14 cellular contexts compared by ENCODE assay signal in the genomic region with DNA sequence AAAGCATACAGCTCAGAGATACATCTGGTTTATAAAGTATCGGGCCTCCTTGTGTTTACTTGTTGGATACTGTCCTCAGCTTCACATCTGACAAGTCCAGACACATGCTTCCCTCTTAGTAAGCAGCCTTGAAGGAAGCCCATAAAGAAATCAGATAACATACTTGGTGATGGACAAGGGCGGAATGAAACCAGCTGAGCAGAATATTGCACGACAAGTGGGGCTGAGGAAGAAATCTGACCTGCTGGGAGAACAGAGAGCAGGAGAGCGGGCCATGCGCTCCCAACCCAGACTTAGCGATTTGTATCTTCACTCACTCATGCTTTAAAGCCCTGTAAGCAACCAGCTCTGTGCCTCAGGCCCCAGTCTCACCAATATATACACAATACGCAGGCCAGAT.
"Had no signal": no experiment of that assay in that cellular context is flagged by ENCODE, and none has a peak within 500 bp of the region (broad histone marks: within the 10 kb centered on the region; RNA-seq: fewer than 3 reads in every experiment).

No MANE protein-coding gene starts in this region.

- H3K9me3 ChIP-seq: left lung, ovary, stomach, thyroid gland had no signal

- DNase-seq: activated CD4-positive, alpha-beta T cell treated with anti-CD3 and anti-CD28 coated beads, Interleukin-2, amount 10 ng/mL, durations not matched to agents 7 days and 5 days; activated CD8-positive, alpha-beta memory T cell treated with anti-CD3 and anti-CD28 coated beads for 24 hours; activated naive CD4-positive, alpha-beta T cell treated with Interleukin-2 at 50 U/mL for 16 hours; central memory CD4-positive, alpha-beta T cell; effector CD8-positive, alpha-beta T cell; erythroblast; left lung; mesendoderm; ovary; stimulated activated CD4-positive, alpha-beta T cell treated with anti-CD3 and anti-CD28 coated beads, Interleukin-4, amount 100 ng/mL, for 4 hours; stomach; T-cell; thyroid gland had no signal

- H3K36me3 Mint-ChIP-seq: T-cell had no signal

- H3K27me3 ChIP-seq: left lung, ovary, stomach, thyroid gland had no signal

- H3K9me3 Mint-ChIP-seq: activated CD4-positive, alpha-beta T cell treated with anti-CD3 and anti-CD28 coated beads, Interleukin-2, amount 10 ng/mL, durations not matched to agents 7 days and 5 days; T-cell had no signal

- H3K36me3 ChIP-seq: left lung, ovary, stomach, thyroid gland had no signal

- H3K4me3 Mint-ChIP-seq: activated CD4-positive, alpha-beta T cell treated with anti-CD3 and anti-CD28 coated beads, Interleukin-2, amount 10 ng/mL, durations not matched to agents 7 days and 5 days; T-cell had no signal

- H3K4me1 ChIP-seq: left lung, thyroid gland had no signal

- H3K4me1 Mint-ChIP-seq: activated CD4-positive, alpha-beta T cell treated with anti-CD3 and anti-CD28 coated beads, Interleukin-2, amount 10 ng/mL, durations not matched to agents 7 days and 5 days; T-cell had no signal

- H3K27me3 Mint-ChIP-seq: activated CD4-positive, alpha-beta T cell treated with anti-CD3 and anti-CD28 coated beads, Interleukin-2, amount 10 ng/mL, durations not matched to agents 7 days and 5 days had no signal

- ATAC-seq: left lung, T-cell had no signal

- H3K27ac Mint-ChIP-seq: activated CD4-positive, alpha-beta T cell treated with anti-CD3 and anti-CD28 coated beads, Interleukin-2, amount 10 ng/mL, durations not matched to agents 7 days and 5 days; T-cell had no signal

- H3K27ac ChIP-seq: coronary artery, left lung, ovary, stomach, thyroid gland had no signal

- H3K4me3 ChIP-seq: coronary artery, left lung, ovary, stomach, thyroid gland had no signal
